ENCODE assay signal across 8 cellular contexts in genomic region chrX:132488092-132488749, GRCh38. TPM values are rescaled to one million over a fixed set of nuclear protein-coding genes. Genes with fewer than 3 reads are reported as not detected.
DNase-seq lines count a peak whose midpoint lies in the region; ATAC-seq and TF ChIP-seq lines count a peak whose summit lies in the region.

No MANE protein-coding gene starts in this region.

- peaks cover 0 to 5% of the 10 kb centered on the region in 2 donors for H3K27me3 Mint-ChIP-seq in CD8-positive, alpha-beta memory T cell
- H3K27me3 Mint-ChIP-seq in T-cell, result peaks cover 0 to 11% of the 10 kb centered on the region in 2 donors

- peak overlapping the region; percentile 85 to 98 (median 92) for H3K27ac Mint-ChIP-seq in CD8-positive, alpha-beta memory T cell
- H3K27ac Mint-ChIP-seq in T-cell, result peak overlapping the region; percentile 90 to 99

- H3K4me1 Mint-ChIP-seq in CD8-positive, alpha-beta memory T cell, result peaks cover 41 to 69% (median 67%) of the 10 kb centered on the region in 3 donors
- H3K4me1 Mint-ChIP-seq in T-cell, result peaks cover 45 to 68% (median 62%) of the 10 kb centered on the region in 3 donors

- peak overlapping the region; percentile 47 for H3K27ac ChIP-seq in CD8-positive, alpha-beta memory T cell (ENCODE audit: low read depth, low read length)
- H3K27ac ChIP-seq in dorsolateral prefrontal cortex (peak overlapping the region in 40 of 59 donors; percentile 3 to 76 (median 53)), upper lobe of right lung (peak overlapping the region; percentile 89)

- H3K9me3 ChIP-seq in CD8-positive, alpha-beta memory T cell (ENCODE audit: low read length), result no peaks in the 10 kb centered on the region
- no peaks in the 10 kb centered on the region for H3K9me3 ChIP-seq in upper lobe of right lung

- DNase-seq in CD8-positive, alpha-beta memory T cell, result peak in 3 of 5 donors; percentile 21 to 49 (median 32)
- DNase-seq in HT-29 (ENCODE audit: low spot score) (peak; percentile 51), T-cell (peak in 18 of 34 experiments; percentile 2 to 30 (median 11)), dorsolateral prefrontal cortex (no peak), midbrain (lab: John Stamatoyannopoulos, UW) (peak; percentile 34), upper lobe of right lung (no peak), posterior cingulate gyrus (no peak), NCI-H187 treated with DMSO at 0.1 percent for 48 hours (lab: John Stamatoyannopoulos, UW) (no peak)

- no peaks in the 10 kb centered on the region for H3K9me3 Mint-ChIP-seq in CD8-positive, alpha-beta memory T cell
- H3K9me3 Mint-ChIP-seq in T-cell, result no peaks in the 10 kb centered on the region

- H3K4me3 ChIP-seq in CD8-positive, alpha-beta memory T cell (ENCODE audit: low read length), result peak overlapping the region; percentile 60
- peak overlapping the region; percentile 27 to 75 (median 57) for H3K4me3 ChIP-seq in dorsolateral prefrontal cortex
- H3K4me3 ChIP-seq in upper lobe of right lung, result peak overlapping the region; percentile 64

- H3K36me3 ChIP-seq in CD8-positive, alpha-beta memory T cell (ENCODE audit: insufficient read depth, low read length), result no peaks in the 10 kb centered on the region
- no peaks in the 10 kb centered on the region for H3K36me3 ChIP-seq in upper lobe of right lung

- no peak for TF ChIP-seq CTCF in dorsolateral prefrontal cortex (IDR thresholded peaks at IDR 0.05 in 54 of 56, conservative IDR thresholded peaks at IDR 0.05 in 2 of 56; ENCODE audit: low read depth in 1 of 56, partially characterized antibody in 56 of 56)
- no peak for TF ChIP-seq CTCF in upper lobe of right lung (IDR thresholded peaks at IDR 0.05)

- peaks cover 0 to 10% (median 0%) of the 10 kb centered on the region in 3 donors for H3K36me3 Mint-ChIP-seq in CD8-positive, alpha-beta memory T cell
- H3K36me3 Mint-ChIP-seq in T-cell, result no peaks in the 10 kb centered on the region

- CTCF ChIA-PET in CD8-positive, alpha-beta memory T cell (lab: Charles Lee), result interaction anchor here (1.5 kb wide), 1 partner anchor 45 kb away, joined by 3 read pairs; no protein-coding TSS in a partner anchor
- CTCF ChIA-PET in T-cell (lab: Charles Lee), result interaction anchor here in 1 of 2 donors (0.7 to 1.2 kb wide), 5 partner anchors 9 to 634 kb away, joined by 3 read pairs; partner anchors contain the start of gene RAP2C

- POLR2A ChIA-PET in CD8-positive, alpha-beta memory T cell (lab: Charles Lee), result interaction anchor here (1.0 kb wide), 1 partner anchor 271 kb away, joined by 3 read pairs; no protein-coding TSS in a partner anchor
- POLR2A ChIA-PET in T-cell (lab: Charles Lee), result interaction anchor here in 1 of 2 donors (0.8 kb wide), 1 partner anchor 12 kb away, joined by 5 read pairs; no protein-coding TSS in a partner anchor

- intact Hi-C loops in dorsolateral prefrontal cortex (cut with DNase I) (loop anchor here (10.0 kb wide), 2 partner anchors 193 to 273 kb away; partner anchors contain the start of gene RAP2C (in 1 of the 2)), upper lobe of right lung (cut with DNase I) (no loop called here), posterior cingulate gyrus (cut with DNase I) (no loop called here)

- H3K4me1 ChIP-seq in CD8-positive, alpha-beta memory T cell (ENCODE audit: insufficient read depth, low read length), result peaks cover 47% of the 10 kb centered on the region
- H3K4me1 ChIP-seq in upper lobe of right lung, result no peaks in the 10 kb centered on the region

- peak overlapping the region; percentile 88 to 98 (median 95) for H3K4me3 Mint-ChIP-seq in CD8-positive, alpha-beta memory T cell
- peak overlapping the region; percentile 86 to 95 (median 92) for H3K4me3 Mint-ChIP-seq in T-cell

- no peaks in the 10 kb centered on the region for H3K27me3 ChIP-seq in CD8-positive, alpha-beta memory T cell (ENCODE audit: insufficient read depth, low read length, poor library complexity, severe bottlenecking)
- H3K27me3 ChIP-seq in dorsolateral prefrontal cortex, result peaks cover 0 to 91% (median 37%) of the 10 kb centered on the region in 45 donors
- H3K27me3 ChIP-seq in upper lobe of right lung, result no peaks in the 10 kb centered on the region

- peak; percentile 34 to 41 (median 36) for ATAC-seq in T-cell (replicated peaks in 1 of 4)
- ATAC-seq in upper lobe of right lung, result peak; percentile 13

RNA-seq across cellular contexts. Expression of gene MBNL3, which starts 0.6 kb away (rescaled TPM):
- 10 to 100 TPM; 27.8 to 31.2 TPM for total RNA-seq in CD8-positive, alpha-beta memory T cell
- 31.1 TPM for polyA plus RNA-seq in CD8-positive, alpha-beta memory T cell
- total RNA-seq in HT-29 (2014; rRNA removed; shearing (Covaris generic)), result 5.4 and 7.6 TPM in 2 replicates
- total RNA-seq in T-cell (10 to 100 TPM; 23.3 to 39.5 (median 27.2) TPM), dorsolateral prefrontal cortex (10 to 100 TPM in 1 of 120 experiments, 1 to 10 TPM in 119; 1.5 to 10.1 (median 4.2) TPM), upper lobe of right lung (22.9 TPM)

Comparison
In these comparisons a context has a peak if more than half of its experiments do, and no peak if none do; other contexts are left out.
1. DNase-seq: peak in CD8-positive, alpha-beta memory T cell (3 of 5), HT-29 (single experiment), T-cell (18 of 34) and midbrain (single experiment); none in dorsolateral prefrontal cortex (0 of 10), upper lobe of right lung (single experiment), posterior cingulate gyrus (0 of 10) and NCI-H187 treated with DMSO at 0.1 percent for 48 hours (single experiment).
2. intact Hi-C loops: an anchor here in dorsolateral prefrontal cortex (10.0 kb wide); none called in upper lobe of right lung and posterior cingulate gyrus.
3. Peak in every context shown above with its lines, with median percentiles within 50 percentile points of each other: H3K27ac ChIP-seq and H3K4me3 ChIP-seq.